In genomic region chr6:118350881-118351430, GRCh38 we compare ENCODE assay signal across 21 cellular contexts.
DNase-seq lines count a peak whose midpoint lies in the region; TF ChIP-seq lines count a peak whose summit lies in the region.
"Had no signal": no experiment of that assay in that cellular context is flagged by ENCODE, and none has a peak within 500 bp of the region (broad histone marks: within the 10 kb centered on the region; RNA-seq: fewer than 3 reads in every experiment).

No MANE protein-coding gene starts in this region.

- no peaks in the 10 kb centered on the region for H3K27me3 ChIP-seq in HAP-1 (ENCODE audit: low read depth)
- H3K27me3 ChIP-seq: brain microvascular endothelial cell, neutrophil, stomach had no signal

- in situ Hi-C loops in HAP-1 (cut with MboI; ENCODE audit: low sequenced_read_pairs): no loop called here

- POLR2A ChIA-PET in AG04449 (lab: Yijun Ruan, JAX): no interaction called here

- H3K4me3 ChIP-seq in AG04449 (ENCODE audit: low read depth, low read length): no peak overlapping the region
- H3K4me3 ChIP-seq in fibroblast of mammary gland (ENCODE audit: control insufficient read depth, low read depth, low read length): no peak overlapping the region
- H3K4me3 ChIP-seq in HAP-1: no peak overlapping the region
- H3K4me3 ChIP-seq: stomach had no signal

- no peaks in the 10 kb centered on the region for H3K9me3 ChIP-seq in HAP-1
- H3K9me3 ChIP-seq: neutrophil, stomach had no signal

- DNase-seq in AG04449 (ENCODE audit: low read depth, low spot score): peak; percentile 4
- DNase-seq in GM04503 (ENCODE audit: low read depth): peak; percentile 20
- DNase-seq in NCI-H345 treated with DMSO at 0.1 percent for 48 hours (lab: John Stamatoyannopoulos, UW; ENCODE audit: unreplicated experiment): peak; percentile 37
- peak; percentile 36 for DNase-seq in fibroblast of mammary gland (ENCODE audit: low read depth)
- no peak for DNase-seq in 8988T
- no peak for DNase-seq in NCI-H1092 treated with DMSO at 0.1 percent for 48 hours (lab: John Stamatoyannopoulos, UW)
- no peak for DNase-seq in NCI-H1092 (lab: John Stamatoyannopoulos, UW)
- no peak for DNase-seq in HAP-1 (ENCODE audit: low spot score in 2 of 2)
- DNase-seq: ACHN; activated CD8-positive, alpha-beta memory T cell treated with anti-CD3 and anti-CD28 coated beads, Interleukin-2, amount 50 U/mL, for 48 hours; activated naive CD4-positive, alpha-beta T cell treated with Interleukin-2 at 50 U/mL for 16 hours; brain microvascular endothelial cell; hippocampal formation; Kasumi-1; kidney glomerular epithelial cell; midbrain; NCI-H2171; SIG-M5; stimulated activated CD4-positive, alpha-beta T cell treated with anti-CD3 and anti-CD28 coated beads, Interleukin-15, amount 100 ng/mL, for 24 hours; stomach had no signal

- no peak for TF ChIP-seq CTCF in AG04449 (IDR thresholded peaks at IDR 0.05; ENCODE audit: insufficient read depth, low read length, missing control alignments)
- TF ChIP-seq CTCF in fibroblast of mammary gland (conservative IDR thresholded peaks at IDR 0.05; ENCODE audit: control insufficient read depth, insufficient read depth, low read depth, low read length): no peak

- CTCF ChIA-PET in AG04449 (lab: Yijun Ruan, JAX): interaction anchor here (1.2 kb wide), 1 partner anchor 13 kb away, joined by 3 read pairs; no protein-coding TSS in a partner anchor

- peaks cover 3% of the 10 kb centered on the region; the same call in 1 of the 2 replicates for H3K4me1 ChIP-seq in HAP-1
- H3K4me1 ChIP-seq: stomach had no signal

- H3K36me3 ChIP-seq in HAP-1 (replicated peaks): no peaks in the 10 kb centered on the region
- H3K36me3 ChIP-seq: brain microvascular endothelial cell, neutrophil, stomach had no signal

Comparison
In these comparisons a context has a peak if more than half of its experiments do, and no peak if none do; other contexts are left out.
1. DNase-seq: peak in AG04449 (single experiment), GM04503 (single experiment), NCI-H345 treated with DMSO at 0.1 percent for 48 hours (single experiment) and fibroblast of mammary gland (single experiment); none in 8988T (single experiment), NCI-H1092 treated with DMSO at 0.1 percent for 48 hours (single experiment), NCI-H1092 (single experiment) and HAP-1 (0 of 2).